12 cellular contexts compared by ENCODE assay signal in genomic region chr2:63124850-63125249, GRCh38.
DNase-seq lines count a peak whose midpoint lies in the region; ATAC-seq and TF ChIP-seq lines count a peak whose summit lies in the region.
"Had no signal": no experiment of that assay in that cellular context is flagged by ENCODE, and none has a peak within 500 bp of the region (broad histone marks: within the 10 kb centered on the region; RNA-seq: fewer than 3 reads in every experiment).

No MANE protein-coding gene starts in this region.

- no peaks in the 10 kb centered on the region for H3K27me3 Mint-ChIP-seq in naive thymus-derived CD8-positive, alpha-beta T cell
- H3K27me3 Mint-ChIP-seq: activated naive CD8-positive, alpha-beta T cell treated with anti-CD3 and anti-CD28 coated beads, Interleukin-2, amount 10 ng/mL, durations not matched to agents 7 days and 5 days had no signal

- no peak overlapping the region for H3K9ac ChIP-seq in OCI-LY3 (ENCODE audit: low read length)
- H3K9ac ChIP-seq: parathyroid adenoma had no signal

- DNase-seq in CD1c-positive myeloid dendritic cell (ENCODE audit: extremely low spot score) (no peak), NCI-H2081 treated with DMSO at 0.1 percent for 48 hours (lab: John Stamatoyannopoulos, UW) (no peak), DMS79 treated with DMSO at 0.1 percent for 48 hours (lab: John Stamatoyannopoulos, UW) (no peak)
- DNase-seq in naive thymus-derived CD8-positive, alpha-beta T cell = no peak
- DNase-seq: activated naive CD8-positive, alpha-beta T cell treated with anti-CD3 and anti-CD28 coated beads, Interleukin-2, amount 10 ng/mL, durations not matched to agents 7 days and 5 days; NCI-H345; RPMI8226 had no signal

- peaks cover under 1 to 27% (median 11%) of the 10 kb centered on the region in 9 donors for H3K9me3 Mint-ChIP-seq in naive thymus-derived CD8-positive, alpha-beta T cell

- H3K4me1 Mint-ChIP-seq in naive thymus-derived CD8-positive, alpha-beta T cell = peaks cover 0 to 12% (median 0%) of the 10 kb centered on the region in 4 donors
- H3K4me1 Mint-ChIP-seq: activated naive CD8-positive, alpha-beta T cell treated with anti-CD3 and anti-CD28 coated beads, Interleukin-2, amount 10 ng/mL, durations not matched to agents 7 days and 5 days had no signal

- POLR2A ChIA-PET in naive thymus-derived CD8-positive, alpha-beta T cell (lab: Charles Lee) = no interaction called here

- H3K36me3 ChIP-seq in OCI-LY3 (replicated peaks; ENCODE audit: low read depth, low read length) = no peaks in the 10 kb centered on the region

- H3K27me3 ChIP-seq in OCI-LY3 (ENCODE audit: low read depth, low read length) = no peaks in the 10 kb centered on the region

- H3K9me3 ChIP-seq in OCI-LY3 (ENCODE audit: insufficient read depth, low read length) = no peaks in the 10 kb centered on the region

- peaks cover 10 to 36% (median 28%) of the 10 kb centered on the region in 3 donors for H3K36me3 Mint-ChIP-seq in naive thymus-derived CD8-positive, alpha-beta T cell
- H3K36me3 Mint-ChIP-seq: activated naive CD8-positive, alpha-beta T cell treated with anti-CD3 and anti-CD28 coated beads, Interleukin-2, amount 10 ng/mL, durations not matched to agents 7 days and 5 days had no signal

- ATAC-seq in GM18511 (IDR thresholded peaks at IDR 0.05; ENCODE audit: unreplicated experiment) = peak; percentile 85
- ATAC-seq in GM21381 (IDR thresholded peaks at IDR 0.05; ENCODE audit: unreplicated experiment) = peak; percentile 86
- peak; percentile 80 for ATAC-seq in HG02973 (IDR thresholded peaks at IDR 0.05; ENCODE audit: unreplicated experiment)
- ATAC-seq in naive thymus-derived CD8-positive, alpha-beta T cell = no peak

- H2AFZ ChIP-seq in OCI-LY3 (ENCODE audit: low read depth, low read length) = no peak overlapping the region
- H2AFZ ChIP-seq: parathyroid adenoma had no signal

- no peaks in the 10 kb centered on the region for H3K79me2 ChIP-seq in OCI-LY3 (ENCODE audit: low read length)
- H3K79me2 ChIP-seq: parathyroid adenoma had no signal

- H3K4me1 ChIP-seq in OCI-LY3 (ENCODE audit: low read length) = peaks cover 19% of the 10 kb centered on the region
- H3K4me1 ChIP-seq: parathyroid adenoma had no signal

- H4K20me1 ChIP-seq in OCI-LY3 (ENCODE audit: insufficient read depth, low read length) = no peaks in the 10 kb centered on the region

- no peak for TF ChIP-seq CTCF in OCI-LY3 (IDR thresholded peaks at IDR 0.05; ENCODE audit: low read depth, low read length)

- H3K4me3 Mint-ChIP-seq in naive thymus-derived CD8-positive, alpha-beta T cell = no peak overlapping the region
- H3K4me3 Mint-ChIP-seq: activated naive CD8-positive, alpha-beta T cell treated with anti-CD3 and anti-CD28 coated beads, Interleukin-2, amount 10 ng/mL, durations not matched to agents 7 days and 5 days had no signal

- peak overlapping the region; percentile 31 for H3K4me3 ChIP-seq in OCI-LY3 (ENCODE audit: low read length)

- peak overlapping the region; percentile 66 for H3K4me2 ChIP-seq in OCI-LY3 (ENCODE audit: low read length)

- H3K27ac Mint-ChIP-seq in naive thymus-derived CD8-positive, alpha-beta T cell = no peak overlapping the region
- H3K27ac Mint-ChIP-seq: activated naive CD8-positive, alpha-beta T cell treated with anti-CD3 and anti-CD28 coated beads, Interleukin-2, amount 10 ng/mL, durations not matched to agents 7 days and 5 days had no signal

- H3K27ac ChIP-seq in OCI-LY3 (ENCODE audit: low read length) = peak overlapping the region; percentile 2; the same call in 1 of the 2 replicates
- H3K27ac ChIP-seq: parathyroid adenoma had no signal

Comparison
In these comparisons a context has a peak if more than half of its experiments do, and no peak if none do; other contexts are left out.
1. ATAC-seq: peak in GM18511 (single experiment), GM21381 (single experiment) and HG02973 (single experiment); none in naive thymus-derived CD8-positive, alpha-beta T cell (0 of 2).